ENCODE assay signal across 2 cellular contexts in genomic region chr16:47725188-47725695, GRCh38.
TF ChIP-seq lines count a peak whose summit lies in the region.

No MANE protein-coding gene starts in this region.

TF ChIP-seq in GM23338, 12 proteins besides CTCF, POLR2A, EP300 and RAD21:
- TF ChIP-seq CREB1 (CRISPR knock-in tag; IDR thresholded peaks at IDR 0.05; ENCODE audit: low read depth) (no peak), ZNF114 (CRISPR knock-in tag; IDR thresholded peaks at IDR 0.05) (no peak), REST (IDR thresholded peaks at IDR 0.05; ENCODE audit: unreplicated experiment) (no peak), JUNB (IDR thresholded peaks at IDR 0.05; ENCODE audit: unreplicated experiment) (no peak), ETS1 (IDR thresholded peaks at IDR 0.05) (no peak), EZH2phosphoT487 (IDR thresholded peaks at IDR 0.05; ENCODE audit: unreplicated experiment) (no peak), EZH2 (IDR thresholded peaks at IDR 0.05; ENCODE audit: low read depth, unreplicated experiment) (no peak), STAT1 (IDR thresholded peaks at IDR 0.05; ENCODE audit: unreplicated experiment) (no peak), ZNF331 (CRISPR knock-in tag; IDR thresholded peaks at IDR 0.05; ENCODE audit: low read depth) (no peak), ZNF462 (CRISPR knock-in tag; IDR thresholded peaks at IDR 0.05) (no peak), POLR2AphosphoS5 (IDR thresholded peaks at IDR 0.05; ENCODE audit: low read depth) (no peak), NANOG (IDR thresholded peaks at IDR 0.05; ENCODE audit: borderline replicate concordance) (no peak)

TF ChIP-seq in K562, 482 proteins besides CTCF, POLR2A, EP300 and RAD21:
- TF ChIP-seq DMBX1 (CRISPR knock-in tag; IDR thresholded peaks at IDR 0.05; ENCODE audit: borderline replicate concordance) (no peak), TEAD2 (tag; IDR thresholded peaks at IDR 0.05) (no peak), RBM14 (IDR thresholded peaks at IDR 0.05; ENCODE audit: borderline replicate concordance, insufficient read depth, low read depth, low read length) (no peak)
- TF ChIP-seq, protein P1, sequence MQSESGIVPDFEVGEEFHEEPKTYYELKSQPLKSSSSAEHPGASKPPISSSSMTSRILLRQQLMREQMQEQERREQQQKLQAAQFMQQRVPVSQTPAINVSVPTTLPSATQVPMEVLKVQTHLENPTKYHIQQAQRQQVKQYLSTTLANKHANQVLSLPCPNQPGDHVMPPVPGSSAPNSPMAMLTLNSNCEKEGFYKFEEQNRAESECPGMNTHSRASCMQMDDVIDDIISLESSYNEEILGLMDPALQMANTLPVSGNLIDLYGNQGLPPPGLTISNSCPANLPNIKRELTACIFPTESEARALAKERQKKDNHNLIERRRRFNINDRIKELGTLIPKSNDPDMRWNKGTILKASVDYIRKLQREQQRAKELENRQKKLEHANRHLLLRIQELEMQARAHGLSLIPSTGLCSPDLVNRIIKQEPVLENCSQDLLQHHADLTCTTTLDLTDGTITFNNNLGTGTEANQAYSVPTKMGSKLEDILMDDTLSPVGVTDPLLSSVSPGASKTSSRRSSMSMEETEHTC (IDR thresholded peaks at IDR 0.05), result no peak
- TF ChIP-seq, protein P2, sequence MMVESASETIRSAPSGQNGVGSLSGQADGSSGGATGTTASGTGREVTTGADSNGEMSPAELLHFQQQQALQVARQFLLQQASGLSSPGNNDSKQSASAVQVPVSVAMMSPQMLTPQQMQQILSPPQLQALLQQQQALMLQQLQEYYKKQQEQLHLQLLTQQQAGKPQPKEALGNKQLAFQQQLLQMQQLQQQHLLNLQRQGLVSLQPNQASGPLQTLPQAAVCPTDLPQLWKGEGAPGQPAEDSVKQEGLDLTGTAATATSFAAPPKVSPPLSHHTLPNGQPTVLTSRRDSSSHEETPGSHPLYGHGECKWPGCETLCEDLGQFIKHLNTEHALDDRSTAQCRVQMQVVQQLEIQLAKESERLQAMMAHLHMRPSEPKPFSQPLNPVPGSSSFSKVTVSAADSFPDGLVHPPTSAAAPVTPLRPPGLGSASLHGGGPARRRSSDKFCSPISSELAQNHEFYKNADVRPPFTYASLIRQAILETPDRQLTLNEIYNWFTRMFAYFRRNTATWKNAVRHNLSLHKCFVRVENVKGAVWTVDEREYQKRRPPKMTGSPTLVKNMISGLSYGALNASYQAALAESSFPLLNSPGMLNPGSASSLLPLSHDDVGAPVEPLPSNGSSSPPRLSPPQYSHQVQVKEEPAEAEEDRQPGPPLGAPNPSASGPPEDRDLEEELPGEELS (CRISPR knock-in tag; IDR thresholded peaks at IDR 0.05; ENCODE audit: borderline replicate concordance), result no peak
